In the genomic region with DNA sequence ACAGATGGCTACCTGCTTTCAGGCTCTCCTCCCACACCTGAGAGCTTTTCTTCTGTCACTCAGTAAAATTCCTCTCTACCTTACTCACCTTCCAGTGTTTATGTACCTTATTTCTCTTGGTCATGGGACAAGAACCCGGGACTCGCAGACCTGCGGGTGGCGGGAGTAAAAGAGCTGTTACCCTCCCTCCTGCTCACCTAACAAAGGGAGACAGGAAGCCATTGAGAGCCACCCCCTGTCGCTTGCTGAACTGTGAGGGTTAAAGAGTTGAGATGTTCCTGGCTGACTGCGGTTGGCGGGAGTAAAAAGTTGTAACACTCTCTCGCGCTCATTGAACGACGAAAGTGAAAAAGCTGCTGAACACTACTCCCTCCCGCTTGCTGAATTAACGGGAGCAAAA, we compare ENCODE assay signal across 27 cellular contexts.
"Had no signal": no experiment of that assay in that cellular context is flagged by ENCODE, and none has a peak within 500 bp of the region (broad histone marks: within the 10 kb centered on the region; RNA-seq: fewer than 3 reads in every experiment).

No MANE protein-coding gene starts in this region.

- H3K27ac ChIP-seq: colonic mucosa, prostate gland, right atrium auricular region, suprapubic skin, upper lobe of left lung had no signal

- H3K36me3 ChIP-seq: colonic mucosa, prostate gland, right atrium auricular region, suprapubic skin, upper lobe of left lung had no signal

- H3K9me3 Mint-ChIP-seq: neural crest cell had no signal

- DNase-seq: colonic mucosa; effector memory CD8-positive, alpha-beta T cell; kidney glomerular epithelial cell; left colon; left ventricle myocardium superior; mesenchymal stem cell; mucosa of descending colon; naive B cell; nucleus accumbens; stimulated activated CD4-positive, alpha-beta T cell treated with anti-CD3 and anti-CD28 coated beads, Interleukin-12 subunit alpha, Interleukin-12 subunit beta, amount 100 ng/mL, for 4 hours; stimulated activated CD4-positive, alpha-beta T cell treated with anti-CD3 and anti-CD28 coated beads, Interleukin-1b, Interleukin-23, amount 100 ng/mL, for 48 hours; stimulated activated CD4-positive, alpha-beta T cell treated with anti-CD3 and anti-CD28 coated beads, Interleukin-4, amount 100 ng/mL, for 1 hour; stimulated activated CD8-positive, alpha-beta memory T cell treated with anti-CD3 and anti-CD28 coated beads, Interleukin-4, amount 100 ng/mL, for 48 hours; stimulated activated naive CD4-positive, alpha-beta T cell; stimulated activated naive CD8-positive, alpha-beta T cell treated with anti-CD3 and anti-CD28 coated beads, Interleukin-15, amount 100 ng/mL, for 72 hours; upper lobe of left lung had no signal

- H3K27me3 Mint-ChIP-seq: central memory CD8-positive, alpha-beta T cell; dendritic cell treated with granulocyte-macrophage colony-stimulating factor and Interleukin-4, amounts not matched to agents 40 ng/mL and 50 ng/mL, for 4 days; effector memory CD8-positive, alpha-beta T cell; naive B cell; natural killer cell treated with Interleukin-12 subunit alpha and Interleukin-12 subunit beta and Interleukin-15 and Interleukin-18, amount 100 ng/mL, for 72 hours; stimulated activated naive CD8-positive, alpha-beta T cell treated with anti-CD3 and anti-CD28 coated beads, Interleukin-15, amount 100 ng/mL, for 72 hours had no signal

- H3K36me3 Mint-ChIP-seq: mesothelial cell of epicardium; naive B cell; natural killer cell treated with Interleukin-12 subunit alpha and Interleukin-12 subunit beta and Interleukin-15 and Interleukin-18, amount 100 ng/mL, for 72 hours had no signal

- H3K4me1 ChIP-seq: colonic mucosa, prostate gland, right atrium auricular region, suprapubic skin, upper lobe of left lung had no signal

- H3K27ac Mint-ChIP-seq: dendritic cell treated with granulocyte-macrophage colony-stimulating factor and Interleukin-4, amounts not matched to agents 40 ng/mL and 50 ng/mL, for 4 days; effector memory CD8-positive, alpha-beta T cell; mesothelial cell of epicardium; naive B cell; natural killer cell treated with Interleukin-12 subunit alpha and Interleukin-12 subunit beta and Interleukin-15 and Interleukin-18, amount 100 ng/mL, for 72 hours; stimulated activated naive CD8-positive, alpha-beta T cell treated with anti-CD3 and anti-CD28 coated beads, Interleukin-15, amount 100 ng/mL, for 72 hours had no signal

- H3K4me3 Mint-ChIP-seq: central memory CD8-positive, alpha-beta T cell; dendritic cell treated with granulocyte-macrophage colony-stimulating factor and Interleukin-4, amounts not matched to agents 40 ng/mL and 50 ng/mL, for 4 days; effector memory CD8-positive, alpha-beta T cell; mesothelial cell of epicardium; naive B cell; natural killer cell treated with Interleukin-12 subunit alpha and Interleukin-12 subunit beta and Interleukin-15 and Interleukin-18, amount 100 ng/mL, for 72 hours; neural crest cell; stimulated activated naive CD8-positive, alpha-beta T cell treated with anti-CD3 and anti-CD28 coated beads, Interleukin-15, amount 100 ng/mL, for 72 hours had no signal

- ATAC-seq: effector memory CD8-positive, alpha-beta T cell; left colon; left ventricle myocardium superior; mucosa of descending colon; natural killer cell treated with Interleukin-12 subunit alpha and Interleukin-12 subunit beta and Interleukin-15 and Interleukin-18, amount 100 ng/mL, for 72 hours; sciatic nerve; stimulated activated naive CD8-positive, alpha-beta T cell treated with anti-CD3 and anti-CD28 coated beads, Interleukin-15, amount 100 ng/mL, for 72 hours had no signal

- H3K27me3 ChIP-seq: colonic mucosa, right atrium auricular region, suprapubic skin, upper lobe of left lung had no signal

- H3K4me3 ChIP-seq: colonic mucosa, lung, mucosa of descending colon, prostate gland, right atrium auricular region, smooth muscle cell, suprapubic skin, upper lobe of left lung had no signal

- H3K9me3 ChIP-seq: colonic mucosa, prostate gland, right atrium auricular region, suprapubic skin, upper lobe of left lung had no signal

- H3K4me1 Mint-ChIP-seq: central memory CD8-positive, alpha-beta T cell; mesothelial cell of epicardium; naive B cell; neural crest cell; stimulated activated naive CD8-positive, alpha-beta T cell treated with anti-CD3 and anti-CD28 coated beads, Interleukin-15, amount 100 ng/mL, for 72 hours had no signal
